Comparison of ENCODE assay signal across 8 cellular contexts in the genomic region with DNA sequence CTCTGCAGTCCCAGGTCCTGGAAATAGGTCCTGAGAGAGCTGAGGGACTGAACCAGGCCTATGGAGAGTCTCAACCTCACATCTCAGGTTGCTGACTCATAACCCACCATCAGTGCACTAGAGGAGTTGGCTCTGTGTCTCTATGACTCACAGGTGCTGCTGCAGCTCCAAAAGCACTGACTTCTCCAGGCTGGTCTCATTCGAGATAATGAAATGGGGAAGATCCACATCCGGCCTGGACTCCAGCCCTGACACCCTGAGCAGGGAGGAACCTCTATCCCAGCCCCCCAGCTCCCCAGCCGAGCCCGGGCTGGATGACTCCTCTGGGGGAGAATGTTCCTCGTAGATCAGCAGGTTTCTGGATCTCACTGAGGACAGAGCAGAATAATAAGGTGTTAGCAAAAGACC. TPM values are rescaled to one million over a fixed set of nuclear protein-coding genes. Genes with fewer than 3 reads are reported as not detected.
DNase-seq lines count a peak whose midpoint lies in the region; ATAC-seq and TF ChIP-seq lines count a peak whose summit lies in the region.

No MANE protein-coding gene starts in this region.

- H3K4me3 ChIP-seq in GM12865 (ENCODE audit: low read depth, low read length) = no peak overlapping the region
- no peak overlapping the region for H3K4me3 ChIP-seq in ascending aorta
- no peak overlapping the region for H3K4me3 ChIP-seq in psoas muscle

- H3K36me3 Mint-ChIP-seq in type B pancreatic cell = peaks cover 66% of the 10 kb centered on the region

- no peak overlapping the region for H3K27ac Mint-ChIP-seq in type B pancreatic cell

- DNase-seq in GM12865 (ENCODE audit: low read depth) (peak; percentile 83), ascending aorta (ENCODE audit: low spot score in 2 of 2) (peak in 1 of 2 donors; percentile 83), psoas muscle (peak; percentile 52 to 74), SHP77 (lab: John Stamatoyannopoulos, UW) (no peak), DMS 273 (lab: John Stamatoyannopoulos, UW; ENCODE audit: unreplicated experiment) (no peak), type B pancreatic cell (ENCODE audit: extremely low spot score, unreplicated experiment) (no peak)

- H3K9me3 ChIP-seq in ascending aorta (peaks cover 0 to 4% of the 10 kb centered on the region in 2 donors), psoas muscle (no peaks in the 10 kb centered on the region)

- 67 to 86% (median 75%) methylated on average over 5 of the region's 5 CpGs for WGBS in psoas muscle, 3 donors

- H3K4me1 ChIP-seq in ascending aorta = peaks cover 12 to 58% of the 10 kb centered on the region in 2 donors
- no peaks in the 10 kb centered on the region for H3K4me1 ChIP-seq in psoas muscle

- no peak overlapping the region for H3K4me3 Mint-ChIP-seq in type B pancreatic cell

- TF ChIP-seq CTCF in GM12865 (IDR thresholded peaks at IDR 0.05; ENCODE audit: insufficient read depth, low read depth, low read length, missing control alignments) = no peak
- TF ChIP-seq CTCF in ascending aorta (IDR thresholded peaks at IDR 0.05) = no peak
- TF ChIP-seq CTCF in psoas muscle (IDR thresholded peaks at IDR 0.05) = no peak
- no peak for TF ChIP-seq CTCF in type B pancreatic cell (conservative IDR thresholded peaks at IDR 0.05)

- H3K27ac ChIP-seq in ascending aorta (peak overlapping the region; percentile 58 to 72), psoas muscle (peak overlapping the region; percentile 65)

- no peaks in the 10 kb centered on the region for H3K9me3 Mint-ChIP-seq in type B pancreatic cell

- peaks cover 31% of the 10 kb centered on the region for H3K4me1 Mint-ChIP-seq in type B pancreatic cell (ENCODE audit: unreplicated experiment)

- H3K36me3 ChIP-seq in ascending aorta = peaks cover 57 to 84% of the 10 kb centered on the region in 2 donors
- H3K36me3 ChIP-seq in psoas muscle (ENCODE audit: insufficient read depth in 1 of 2, low read depth in 1 of 2) = peaks cover 0 to 65% of the 10 kb centered on the region in 2 donors

- H3K27me3 ChIP-seq in ascending aorta (no peaks in the 10 kb centered on the region), psoas muscle (ENCODE audit: insufficient read depth in 3 of 3, low read length in 2 of 3) (no peaks in the 10 kb centered on the region)

- ATAC-seq in GM21515 (IDR thresholded peaks at IDR 0.05; ENCODE audit: unreplicated experiment) (peak; percentile 94), HG03571 (IDR thresholded peaks at IDR 0.05; ENCODE audit: unreplicated experiment) (peak; percentile 78), psoas muscle (peak; percentile 86 to 95 (median 90))

- intact Hi-C loops in ascending aorta (cut with DNase I) = no loop called here
- intact Hi-C loops in psoas muscle (cut with DNase I) = no loop called here

- H3K27me3 Mint-ChIP-seq in type B pancreatic cell = no peaks in the 10 kb centered on the region

RNA-seq across cellular contexts. Expression of a gene that starts 35.5 kb away (rescaled TPM):
- 13.4 TPM for total RNA-seq in ascending aorta
- under 1 TPM in 3 of 4 donors, not detected in 1; 0.44 to 0.56 (median 0.45) TPM for total RNA-seq in psoas muscle
- under 1 TPM in 2 of 3 donors, not detected in 1; under 0.01 to 0.04 TPM for polyA plus RNA-seq in psoas muscle
- total RNA-seq in type B pancreatic cell (ENCODE audit: low replicate concordance) = 1.8 and 2.8 TPM in 2 replicates

Comparison
In these comparisons a context has a peak if more than half of its experiments do, and no peak if none do; other contexts are left out.
1. DNase-seq: peak in GM12865 (single experiment) and psoas muscle (2 of 2); none in SHP77 (0 of 2), DMS 273 (single experiment) and type B pancreatic cell (single experiment).
2. Peak in every context shown above with its lines, with median percentiles within 50 percentile points of each other: ATAC-seq.